In genomic region chr2:55062754-55063153, GRCh38 we compare ENCODE assay signal across 19 cellular contexts. TPM values are rescaled to one million over a fixed set of nuclear protein-coding genes. Genes with fewer than 3 reads are reported as not detected.
DNase-seq lines count a peak whose midpoint lies in the region; ATAC-seq, FAIRE-seq and TF ChIP-seq lines count a peak whose summit lies in the region.
"Had no signal": no experiment of that assay in that cellular context is flagged by ENCODE, and none has a peak within 500 bp of the region (broad histone marks: within the 10 kb centered on the region; RNA-seq: fewer than 3 reads in every experiment).

No MANE protein-coding gene starts in this region.

- H4K20me1 ChIP-seq in HepG2 (ENCODE audit: insufficient read depth, low read length) (no peaks in the 10 kb centered on the region), K562 (replicated peaks; ENCODE audit: control insufficient read depth, insufficient read depth, low read length) (no peaks in the 10 kb centered on the region)

- H3K9ac ChIP-seq in HepG2 (ENCODE audit: insufficient read depth, low read depth, low read length) (no peak overlapping the region), K562 (ENCODE audit: insufficient read depth in 1 of 2, low read depth in 2 of 2, low read length in 2 of 2) (no peak overlapping the region)

- no peaks in the 10 kb centered on the region for H3K9me3 ChIP-seq in HepG2 (ENCODE audit: low read length)
- H3K9me3 ChIP-seq in right lobe of liver = no peaks in the 10 kb centered on the region
- no peaks in the 10 kb centered on the region for H3K9me3 ChIP-seq in T-helper 17 cell (ENCODE audit: control insufficient read depth, low read length, poor library complexity, severe bottlenecking)
- no peaks in the 10 kb centered on the region for H3K9me3 ChIP-seq in K562 (replicated peaks; ENCODE audit: control insufficient read depth, insufficient read depth, low read depth, low read length)
- H3K9me3 ChIP-seq: HAP-1 had no signal

- FAIRE-seq in HepG2 (lab: Jason Lieb, UNC) = no peak
- no peak for FAIRE-seq in K562 (lab: Jason Lieb, UNC)
- FAIRE-seq: GM12878, GM18507, H54 had no signal

- no peak for TF ChIP-seq EP300 in HepG2 (IDR thresholded peaks at IDR 0.05; ENCODE audit: low read depth in 2 of 2, low read length in 2 of 2)
- TF ChIP-seq EP300 in HepG2 (CRISPR knock-in tag; IDR thresholded peaks at IDR 0.05; ENCODE audit: borderline replicate concordance) = no peak
- no peak for TF ChIP-seq EP300 in K562 (IDR thresholded peaks at IDR 0.05; ENCODE audit: low read length)

- no peaks in the 10 kb centered on the region for H3K9me3 Mint-ChIP-seq in stimulated activated effector memory CD8-positive, alpha-beta T cell treated with anti-CD3 and anti-CD28 coated beads, Interleukin-12 subunit alpha, Interleukin-12 subunit beta, amount 100 ng/mL, for 72 hours
- H3K9me3 Mint-ChIP-seq: CD4-positive, alpha-beta memory T cell; GM23338 had no signal

- H3K36me3 ChIP-seq in HepG2 (replicated peaks in 1 of 2; ENCODE audit: control insufficient read depth in 1 of 2, insufficient read depth in 2 of 2, low read length in 2 of 2) (no peaks in the 10 kb centered on the region), right lobe of liver (no peaks in the 10 kb centered on the region), K562 (ENCODE audit: control insufficient read depth, insufficient read depth, low read length) (no peaks in the 10 kb centered on the region)
- H3K36me3 ChIP-seq: HAP-1 had no signal

- H3K79me2 ChIP-seq in HepG2 (ENCODE audit: insufficient read depth, low read length) (no peaks in the 10 kb centered on the region), K562 (ENCODE audit: control insufficient read depth, insufficient read depth, low read length) (no peaks in the 10 kb centered on the region)

- H3K27me3 Mint-ChIP-seq in T-helper 17 cell = no peaks in the 10 kb centered on the region
- H3K27me3 Mint-ChIP-seq: CD4-positive, alpha-beta memory T cell had no signal

- WGBS in HepG2 (ENCODE audit: low lambda C conversion rate) = 19% methylated on average over 1 of the region's 1 CpG
- WGBS in right lobe of liver (ENCODE audit: insufficient coverage, low coverage, low lambda C conversion rate, missing lambda C conversion rate) = 28% methylated on average over 1 of the region's 1 CpG
- 22% methylated on average over 1 of the region's 1 CpG for WGBS in K562 (ENCODE audit: insufficient coverage, low coverage, missing lambda C conversion rate)

- H3K27me3 ChIP-seq in HepG2 (ENCODE audit: control insufficient read depth in 1 of 2, insufficient read depth in 2 of 2, low read length in 2 of 2) = no peaks in the 10 kb centered on the region
- H3K27me3 ChIP-seq in right lobe of liver = no peaks in the 10 kb centered on the region
- no peaks in the 10 kb centered on the region for H3K27me3 ChIP-seq in K562 (ENCODE audit: control insufficient read depth in 2 of 2, insufficient read depth in 2 of 2, low read length in 2 of 2)

- CTCF ChIA-PET in HepG2 (lab: Yijun Ruan, JAX; ENCODE audit: low intra/inter-chr PET ratio, low total read pairs) = no interaction called here
- CTCF ChIA-PET in K562 (lab: Yijun Ruan, JAX; ENCODE audit: low intra/inter-chr PET ratio) = no interaction called here

- TF ChIP-seq POLR2A in HepG2 (IDR thresholded peaks at IDR 0.05; ENCODE audit: insufficient read depth in 1 of 2, low read depth in 2 of 2, low read length in 2 of 2) (no peak), right lobe of liver (IDR thresholded peaks at IDR 0.05) (no peak), K562 (conservative IDR thresholded peaks at IDR 0.05) (no peak)

- H3K4me3 Mint-ChIP-seq in T-helper 17 cell = no peak overlapping the region
- H3K4me3 Mint-ChIP-seq in stimulated activated effector memory CD8-positive, alpha-beta T cell treated with anti-CD3 and anti-CD28 coated beads, Interleukin-12 subunit alpha, Interleukin-12 subunit beta, amount 100 ng/mL, for 72 hours = no peak overlapping the region
- H3K4me3 Mint-ChIP-seq: GM23338 had no signal

- POLR2A ChIA-PET in HepG2 (lab: Yijun Ruan, JAX) (no interaction called here), K562 (lab: Yijun Ruan, JAX) (interaction anchor here (1.3 to 2.2 kb wide), 2 partner anchors 12 to 14 kb away, joined by 4 to 9 read pairs; partner anchors contain the start of gene RTN4)

- in situ Hi-C loops in HepG2 (cut with HindIII; ENCODE audit: extremely low pct_ligation_motif_present, low pct_unique_long_range_greater_than_20kb) (no loop called here), K562 (cut with MboI) (no loop called here)

- no peaks in the 10 kb centered on the region for H3K36me3 Mint-ChIP-seq in T-helper 17 cell (ENCODE audit: low read depth)
- H3K36me3 Mint-ChIP-seq in stimulated activated effector memory CD8-positive, alpha-beta T cell treated with anti-CD3 and anti-CD28 coated beads, Interleukin-12 subunit alpha, Interleukin-12 subunit beta, amount 100 ng/mL, for 72 hours = no peaks in the 10 kb centered on the region
- H3K36me3 Mint-ChIP-seq: CD4-positive, alpha-beta memory T cell had no signal

- H3K27ac ChIP-seq in HepG2 (ENCODE audit: extremely low read length, insufficient read depth, low read length) = no peak overlapping the region
- H3K27ac ChIP-seq in right lobe of liver = no peak overlapping the region
- no peak overlapping the region for H3K27ac ChIP-seq in K562 (ENCODE audit: extremely low read depth, low read depth, low read length)

- DNase-seq in HepG2 (ENCODE audit: low spot score) (no peak), right lobe of liver (no peak), T-helper 17 cell (no peak), K562 (ENCODE audit: extremely low read depth in 1 of 4, low spot score in 3 of 4) (no peak), NCI-H2081 treated with DMSO at 0.1 percent for 48 hours (lab: John Stamatoyannopoulos, UW) (no peak), KG1 (lab: John Stamatoyannopoulos, UW) (no peak)
- no peak for DNase-seq in stimulated activated effector memory CD8-positive, alpha-beta T cell treated with anti-CD3 and anti-CD28 coated beads, Interleukin-12 subunit alpha, Interleukin-12 subunit beta, amount 100 ng/mL, for 72 hours (ENCODE audit: low spot score in 2 of 2)
- DNase-seq: Calu3, COR-L47, DMS79, EL, GDM1 had no signal

- H2AFZ ChIP-seq in HepG2 (ENCODE audit: low read length) (peak overlapping the region; percentile 55), K562 (ENCODE audit: low read depth, low read length) (no peak overlapping the region)
- H2AFZ ChIP-seq: GM23338 had no signal

- BruUV-seq in HepG2 (replicated peaks; lab: Mats Ljungman, UMichigan) = no TSS peak
- no TSS peak for BruUV-seq in K562 (replicated peaks; lab: Mats Ljungman, UMichigan)

- no peaks in the 10 kb centered on the region for H3K9me1 ChIP-seq in K562 (ENCODE audit: control insufficient read depth, insufficient read depth, low read length)

- peaks cover 4% of the 10 kb centered on the region for H3K4me1 Mint-ChIP-seq in T-helper 17 cell
- peaks cover 7% of the 10 kb centered on the region for H3K4me1 Mint-ChIP-seq in stimulated activated effector memory CD8-positive, alpha-beta T cell treated with anti-CD3 and anti-CD28 coated beads, Interleukin-12 subunit alpha, Interleukin-12 subunit beta, amount 100 ng/mL, for 72 hours
- H3K4me1 Mint-ChIP-seq: GM23338 had no signal

- no peak overlapping the region for H3K4me2 ChIP-seq in HepG2 (ENCODE audit: low read depth, low read length)
- H3K4me2 ChIP-seq in K562 (ENCODE audit: insufficient read depth, low read length) = no peak overlapping the region
- H3K4me2 ChIP-seq: GM23338 had no signal

- no peak for TF ChIP-seq RAD21 in HepG2 (CRISPR knock-in tag; IDR thresholded peaks at IDR 0.05)
- no peak for TF ChIP-seq RAD21 in K562 (CRISPR knock-in tag; conservative IDR thresholded peaks at IDR 0.05 in 1 of 2, IDR thresholded peaks at IDR 0.05 in 1 of 2)

- H3K4me1 ChIP-seq in HepG2 (ENCODE audit: insufficient read depth, low read length) (peaks cover 11% of the 10 kb centered on the region; the same call in 1 of the 2 replicates), right lobe of liver (no peaks in the 10 kb centered on the region), K562 (replicated peaks in 1 of 2; ENCODE audit: control insufficient read depth in 2 of 2, insufficient read depth in 2 of 2, low read length in 2 of 2) (peaks cover 15 to 21% of the 10 kb centered on the region in 2 experiments; a peak in 3 of 5 replicates)
- H3K4me1 ChIP-seq: HAP-1 had no signal

- ATAC-seq in HepG2 (no peak), right lobe of liver (no peak), T-helper 17 cell (peak; percentile 18), K562 (no peak), HG03135 (IDR thresholded peaks at IDR 0.05; ENCODE audit: unreplicated experiment) (no peak)
- no peak for ATAC-seq in stimulated activated effector memory CD8-positive, alpha-beta T cell treated with anti-CD3 and anti-CD28 coated beads, Interleukin-12 subunit alpha, Interleukin-12 subunit beta, amount 100 ng/mL, for 72 hours

- H3K4me3 ChIP-seq in HepG2 (replicated peaks in 1 of 3; ENCODE audit: insufficient read depth in 1 of 3, low read depth in 2 of 3, low read length in 3 of 3) = no peak overlapping the region
- no peak overlapping the region for H3K4me3 ChIP-seq in right lobe of liver
- H3K4me3 ChIP-seq in K562 = no peak overlapping the region
- H3K4me3 ChIP-seq: GM12878, GM23338, HAP-1 had no signal

- intact Hi-C loops in HepG2 (cut with micrococcal nuclease; ENCODE audit: unreplicated experiment) (loop anchor here (2.0 kb wide), 1 partner anchor 106 kb away; no protein-coding TSS in a partner anchor), right lobe of liver (cut with DNase I) (no loop called here), K562 (cut with micrococcal nuclease) (loop anchor here (1.0 kb wide), 1 partner anchor 106 kb away; no protein-coding TSS in a partner anchor)

- no peak for TF ChIP-seq CTCF in HepG2 (CRISPR knock-in tag; IDR thresholded peaks at IDR 0.05)
- TF ChIP-seq CTCF in right lobe of liver (IDR thresholded peaks at IDR 0.05) = no peak
- TF ChIP-seq CTCF in K562 (IDR thresholded peaks at IDR 0.05 in 2 of 3, conservative IDR thresholded peaks at IDR 0.05 in 1 of 3; ENCODE audit: insufficient read depth in 2 of 3, low read depth in 1 of 3, low read length in 3 of 3) = no peak

- H3K27ac Mint-ChIP-seq in T-helper 17 cell = peak overlapping the region; percentile 85
- H3K27ac Mint-ChIP-seq in stimulated activated effector memory CD8-positive, alpha-beta T cell treated with anti-CD3 and anti-CD28 coated beads, Interleukin-12 subunit alpha, Interleukin-12 subunit beta, amount 100 ng/mL, for 72 hours = peak overlapping the region; percentile 2
- H3K27ac Mint-ChIP-seq: GM23338 had no signal

RNA-seq across cellular contexts. Expression of gene RTN4, which starts 12.5 kb away (rescaled TPM):
- total RNA-seq in HepG2 (2016; rRNA removed; fragmentation: Illumina TruSeq; extraction: Trizol) (67.4 and 98.4 TPM in 2 replicates), right lobe of liver (100 to 1,000 TPM; 126 to 195 (median 177) TPM), T-helper 17 cell (100 to 1,000 TPM in 1 of 2 donors, 10 to 100 TPM in 1; 92.7 to 114 TPM), K562 (2014; rRNA removed) (96.7 and 123 TPM in 2 replicates), K562 (2014; rRNA removed; fragmentation: Illumina TruSeq; extraction: Trizol) (116 and 139 TPM in 2 replicates), K562 (2015; rRNA removed; fragmentation: Illumina TruSeq; extraction: Trizol) (67.3 and 73.0 TPM in 2 replicates), K562 (2021) (228 and 238 TPM in 2 replicates)
- total RNA-seq in HepG2 (2016; cell fraction: cytosol; rRNA removed; fragmentation: Illumina TruSeq; extraction: Trizol; ENCODE audit: low read depth) = 113 and 115 TPM in 2 replicates
- total RNA-seq in HepG2 (2016; cell fraction: insoluble cytoplasmic fraction; rRNA removed; fragmentation: Illumina TruSeq; extraction: Trizol) = 65.4 and 98.8 TPM in 2 replicates
- total RNA-seq in HepG2 (2016; cell fraction: membrane; rRNA removed; fragmentation: Illumina TruSeq; extraction: Trizol) = 63.8 and 71.5 TPM in 2 replicates
- total RNA-seq in HepG2 (2016; cell fraction: nucleus; rRNA removed; fragmentation: Illumina TruSeq; extraction: Trizol) = 135 and 150 TPM in 2 replicates
- polyA plus RNA-seq in HepG2 (2011; rRNA removed) (100 and 133 TPM in 2 replicates), K562 (2011; rRNA removed) (144 and 147 TPM in 2 replicates), K562 (2014; fragmentation: Illumina TruSeq; extraction: Trizol) (217 and 248 TPM in 2 replicates), K562 (2014; fragmentation: Nextera tagmentation; extraction: Ambion mirVana) (10 to 100 TPM; 75.8 to 90.3 TPM), K562 (2014; rRNA removed) (141 and 151 TPM in 2 replicates)
- 56.6 and 89.3 TPM in 2 replicates for polyA plus RNA-seq in HepG2 (2011; cell fraction: cytosol; rRNA removed)
- 46.6 and 69.0 TPM in 2 replicates for polyA plus RNA-seq in HepG2 (2011; cell fraction: nucleus; rRNA removed)
- polyA plus RNA-seq in HepG2 (2012) = 176 and 196 TPM in 2 replicates
- polyA plus RNA-seq in HepG2 (2016; cell fraction: cytosol; fragmentation: Illumina TruSeq; extraction: Trizol; ENCODE audit: low read depth) = 25.4 and 26.1 TPM in 2 replicates
- polyA plus RNA-seq in HepG2 (2016; cell fraction: insoluble cytoplasmic fraction; fragmentation: Illumina TruSeq; extraction: Trizol; ENCODE audit: low read depth) = 104 and 116 TPM in 2 replicates
- polyA plus RNA-seq in HepG2 (2016; cell fraction: membrane; fragmentation: Illumina TruSeq; extraction: Trizol; ENCODE audit: low read depth) = 56.9 and 65.1 TPM in 2 replicates
- polyA plus RNA-seq in HepG2 (2016; cell fraction: nucleus; fragmentation: Illumina TruSeq; extraction: Trizol; ENCODE audit: insufficient read depth, low read depth) = 271 and 279 TPM in 2 replicates
- 71.7 and 98.5 TPM in 2 replicates for polyA minus RNA-seq in HepG2 (2011; rRNA and poly(A)+ RNA removed; ENCODE audit: low replicate concordance)
- 85.3 and 110 TPM in 2 replicates for polyA minus RNA-seq in HepG2 (2011; cell fraction: cytosol; rRNA and poly(A)+ RNA removed)
- polyA minus RNA-seq in HepG2 (2011; cell fraction: nucleus; rRNA and poly(A)+ RNA removed) = 103 and 105 TPM in 2 replicates
- total RNA-seq in K562 (2011; cell fraction: chromatin; rRNA removed; ENCODE audit: low replicate concordance) = 172 and 408 TPM in 2 replicates
- 188 and 224 TPM in 2 replicates for total RNA-seq in K562 (2011; cell fraction: nucleolus; rRNA removed)
- 397 and 411 TPM in 2 replicates for total RNA-seq in K562 (2011; cell fraction: nucleoplasm; rRNA removed)
- 58.0 and 129 TPM in 2 replicates for polyA plus RNA-seq in K562 (2011; cell fraction: cytosol; rRNA removed)
- 49.3 and 111 TPM in 2 replicates for polyA plus RNA-seq in K562 (2011; cell fraction: nucleus; rRNA removed)
- 173 and 413 TPM in 2 replicates for polyA plus RNA-seq in K562 (2012)
- 151 and 172 TPM in 2 replicates for polyA minus RNA-seq in K562 (2011; rRNA and poly(A)+ RNA removed)
- 70.4 and 76.7 TPM in 2 replicates for polyA minus RNA-seq in K562 (2011; cell fraction: cytosol; rRNA and poly(A)+ RNA removed)
- 45.9 and 84.7 TPM in 2 replicates for polyA minus RNA-seq in K562 (2011; cell fraction: nucleus; rRNA and poly(A)+ RNA removed)

Comparison
In these comparisons a context has a peak if more than half of its experiments do, and no peak if none do; other contexts are left out.
1. intact Hi-C loops: an anchor here in HepG2 (2.0 kb wide) and K562 (1.0 kb wide); none called in right lobe of liver.
2. Of the 241 proteins assayed by ChIP-seq in both HepG2 and K562: peak only in HepG2: none; only in K562: ADNP; in both: none; in neither: 239; mixed calls (peak in some experiments, not most) for 1.